Comparison of ENCODE assay signal across 8 cellular contexts in genomic region chr2:127526142-127526939, GRCh38.
A peak's percentile ranks its signal among the peaks of the same experiment; 100 is the strongest.
DNase-seq lines count a peak whose midpoint lies in the region; ATAC-seq lines count a peak whose summit lies in the region.

IWS1 (minus strand) TSS chr2:127526489; CDS start chr2:127526208, 281 bp downstream.

- peak; percentile 86 for ATAC-seq in GM19351 (IDR thresholded peaks at IDR 0.05; ENCODE audit: unreplicated experiment)
- peak; percentile 86 for ATAC-seq in HG03521 (IDR thresholded peaks at IDR 0.05; ENCODE audit: unreplicated experiment)

- DNase-seq in C1 segment of cervical spinal cord (lab: John Stamatoyannopoulos, UW) (peak; percentile 54 to 98 (median 94)), NCI-H748 (lab: John Stamatoyannopoulos, UW; ENCODE audit: unreplicated experiment) (peak; percentile 95), dedifferentiated amniotic fluid mesenchymal stem cell (ENCODE audit: extremely low spot score) (peak; percentile 98), left kidney (ENCODE audit: low read depth, low spot score) (peak; percentile 99)
- peak; percentile 90 for DNase-seq in activated CD4-positive, alpha-beta T cell treated with anti-CD3 and anti-CD28 coated beads, Interleukin-2, amount 50 U/mL, for 1 hour
- peak; percentile 91 to 92 for DNase-seq in stimulated activated CD4-positive, alpha-beta T cell treated with anti-CD3 and anti-CD28 coated beads, Interleukin-2, amount 100 ng/mL, for 24 hours

Comparison
In these comparisons a context has a peak if more than half of its experiments do, and no peak if none do; other contexts are left out.
1. Peak in every context shown above with its lines: DNase-seq and ATAC-seq.